8 cellular contexts compared by ENCODE assay signal in the genomic region with DNA sequence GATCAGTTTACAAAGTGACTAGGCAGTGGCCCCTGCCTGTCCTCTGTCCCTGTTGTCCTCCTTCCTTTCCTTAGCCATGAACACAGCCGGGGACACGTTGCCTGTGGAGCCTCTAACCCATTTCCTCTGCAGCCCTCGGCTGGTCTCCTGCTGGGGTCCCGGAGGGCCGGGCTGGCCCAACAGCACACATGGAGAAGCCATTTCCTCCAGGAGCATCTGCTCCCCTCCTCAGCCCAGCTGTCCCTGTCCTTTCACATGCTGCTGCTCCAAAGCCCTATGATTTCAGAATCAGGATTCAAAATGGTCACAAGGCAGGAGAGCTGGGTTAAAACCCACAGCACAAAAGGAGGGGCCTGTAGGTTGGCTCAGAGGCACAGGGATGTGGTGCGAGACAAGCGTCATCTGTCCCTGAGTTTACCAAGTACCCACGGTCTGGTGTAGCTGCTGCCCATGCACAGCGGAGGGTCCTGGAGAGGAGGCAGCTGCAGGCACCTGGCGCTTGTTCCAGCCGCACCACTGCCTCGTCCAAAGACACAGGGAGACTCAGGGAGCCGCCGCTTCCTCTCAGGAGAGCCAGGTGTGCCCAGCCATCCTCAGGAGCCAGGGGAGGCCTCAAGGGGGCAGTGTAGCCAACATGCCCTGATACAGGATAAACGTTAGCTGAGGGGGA. TPM values are rescaled to one million over a fixed set of nuclear protein-coding genes. Genes with fewer than 3 reads are reported as not detected.
A peak's percentile ranks its signal among the peaks of the same experiment; 100 is the strongest.
DNase-seq lines count a peak whose midpoint lies in the region; ATAC-seq and TF ChIP-seq lines count a peak whose summit lies in the region.

No MANE protein-coding gene starts in this region.

- intact Hi-C loops in testis (cut with DNase I; ENCODE audit: low total_unique reads) = no loop called here

- H3K27ac ChIP-seq in testis = no peak overlapping the region

- H3K4me1 ChIP-seq in testis = no peaks in the 10 kb centered on the region

- H3K27me3 ChIP-seq in testis = no peaks in the 10 kb centered on the region

- TF ChIP-seq CTCF in AG09319 (IDR thresholded peaks at IDR 0.05; ENCODE audit: low read depth, low read length) (peak; percentile 64), testis (IDR thresholded peaks at IDR 0.05) (peak in 2 of 3 experiments; percentile 13 to 30)

- no peaks in the 10 kb centered on the region for H3K9me3 ChIP-seq in testis

- peak; percentile 71 for ATAC-seq in GM19395 (IDR thresholded peaks at IDR 0.05; ENCODE audit: unreplicated experiment)
- no peak for ATAC-seq in HG03097 (IDR thresholded peaks at IDR 0.05; ENCODE audit: low FRiP score, unreplicated experiment)

- 60 to 71% methylated on average over 13 to 15 of the region's 15 CpGs for WGBS in testis, 2 donors

- DNase-seq in AG09319 (ENCODE audit: extremely low read depth, low read depth) (no peak), NCI-H2107 treated with DMSO at 0.1 percent for 48 hours (lab: John Stamatoyannopoulos, UW; ENCODE audit: unreplicated experiment) (peak; percentile 59), ecto neural progenitor cell (ENCODE audit: low spot score) (peak; percentile 74), mesenteric fat pad (ENCODE audit: low spot score) (peak; percentile 87), testis (peak; percentile 63)
- peak; percentile 22 to 43 for DNase-seq in activated CD4-positive, alpha-beta T cell treated with anti-CD3 and anti-CD28 coated beads for 4 hours

- H3K4me3 ChIP-seq in testis = no peak overlapping the region

- no peak for TF ChIP-seq POLR2A in testis (IDR thresholded peaks at IDR 0.05)

- no peaks in the 10 kb centered on the region for H3K36me3 ChIP-seq in testis (ENCODE audit: low read depth, missing control alignments)

RNA-seq across cellular contexts. Expression of gene VSIG10L2, which starts 4.1 kb away (rescaled TPM):
- not detected for total RNA-seq in mesenteric fat pad
- not detected for total RNA-seq in testis
- not detected for polyA plus RNA-seq in testis (ENCODE audit: insufficient read depth, low read depth, low replicate concordance)

RNA-seq across cellular contexts. Expression of gene DDX25, which starts 37.4 kb away (rescaled TPM):
- not detected for total RNA-seq in mesenteric fat pad
- total RNA-seq in testis = 10 to 100 TPM; 46.4 to 53.8 TPM
- 257 TPM for polyA plus RNA-seq in testis (ENCODE audit: insufficient read depth, low read depth, low replicate concordance)

RNA-seq across cellular contexts. Expression of gene PUS3, which starts 38.7 kb away (rescaled TPM):
- 12.1 TPM for total RNA-seq in mesenteric fat pad
- total RNA-seq in testis = 1 to 10 TPM; 6.1 to 9.4 TPM
- polyA plus RNA-seq in testis (ENCODE audit: insufficient read depth, low read depth, low replicate concordance) = 8.4 TPM

RNA-seq across cellular contexts. Expression of gene HYLS1, which starts 54.3 kb away (rescaled TPM):
- 3.7 TPM for total RNA-seq in mesenteric fat pad
- total RNA-seq in testis = 10 to 100 TPM; 14.7 to 26.1 TPM
- 34.2 TPM for polyA plus RNA-seq in testis (ENCODE audit: insufficient read depth, low read depth, low replicate concordance)

Comparison
In these comparisons a context has a peak if more than half of its experiments do, and no peak if none do; other contexts are left out.
1. RNA of gene DDX25, which starts 37.4 kb away (total RNA-seq): 46.4 to 53.8 TPM in testis; not detected in mesenteric fat pad (single experiment); every median in the first group is over 10 times any median in the second.